Comparison of ENCODE assay signal across 1 cellular context in the genomic region with DNA sequence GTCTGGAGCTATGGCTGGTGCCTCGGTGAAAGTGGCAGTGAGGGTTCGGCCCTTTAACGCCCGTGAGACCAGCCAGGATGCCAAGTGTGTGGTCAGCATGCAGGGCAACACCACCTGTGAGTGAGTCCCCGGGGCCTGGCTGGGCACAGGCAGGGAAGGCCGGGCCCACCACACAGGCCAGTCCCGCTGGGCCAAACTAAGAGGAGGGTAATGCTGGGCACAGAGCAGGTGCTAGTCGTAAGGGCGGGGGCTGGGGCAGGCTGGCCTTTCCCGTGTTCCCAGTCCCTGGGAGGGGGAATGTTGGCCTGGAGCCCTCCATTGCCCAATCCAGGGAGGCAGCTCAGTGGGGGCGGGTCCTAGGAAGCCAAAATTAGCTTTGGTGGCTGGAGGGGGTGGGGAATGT.
A peak's percentile ranks its signal among the peaks of the same experiment; 100 is the strongest.
TF ChIP-seq lines count a peak whose summit lies in the region.

No MANE protein-coding gene starts in this region.

TF ChIP-seq in HepG2, 621 proteins besides CTCF, POLR2A, EP300 and RAD21:
- 0 out of 2 replicates have a peak, but pooled peaks have one; percentile 39 for TF ChIP-seq RBFOX2 (IDR thresholded peaks at IDR 0.05; ENCODE audit: low read depth, low read length)
- TF ChIP-seq KDM6A (CRISPR knock-in tag; IDR thresholded peaks at IDR 0.05; ENCODE audit: low read depth), result no peak
- TF ChIP-seq ZNF672 (CRISPR knock-in tag; IDR thresholded peaks at IDR 0.05), result no peak
- no peak for TF ChIP-seq SUZ12 (IDR thresholded peaks at IDR 0.05; ENCODE audit: low read depth, low read length)
- TF ChIP-seq, protein P1, sequence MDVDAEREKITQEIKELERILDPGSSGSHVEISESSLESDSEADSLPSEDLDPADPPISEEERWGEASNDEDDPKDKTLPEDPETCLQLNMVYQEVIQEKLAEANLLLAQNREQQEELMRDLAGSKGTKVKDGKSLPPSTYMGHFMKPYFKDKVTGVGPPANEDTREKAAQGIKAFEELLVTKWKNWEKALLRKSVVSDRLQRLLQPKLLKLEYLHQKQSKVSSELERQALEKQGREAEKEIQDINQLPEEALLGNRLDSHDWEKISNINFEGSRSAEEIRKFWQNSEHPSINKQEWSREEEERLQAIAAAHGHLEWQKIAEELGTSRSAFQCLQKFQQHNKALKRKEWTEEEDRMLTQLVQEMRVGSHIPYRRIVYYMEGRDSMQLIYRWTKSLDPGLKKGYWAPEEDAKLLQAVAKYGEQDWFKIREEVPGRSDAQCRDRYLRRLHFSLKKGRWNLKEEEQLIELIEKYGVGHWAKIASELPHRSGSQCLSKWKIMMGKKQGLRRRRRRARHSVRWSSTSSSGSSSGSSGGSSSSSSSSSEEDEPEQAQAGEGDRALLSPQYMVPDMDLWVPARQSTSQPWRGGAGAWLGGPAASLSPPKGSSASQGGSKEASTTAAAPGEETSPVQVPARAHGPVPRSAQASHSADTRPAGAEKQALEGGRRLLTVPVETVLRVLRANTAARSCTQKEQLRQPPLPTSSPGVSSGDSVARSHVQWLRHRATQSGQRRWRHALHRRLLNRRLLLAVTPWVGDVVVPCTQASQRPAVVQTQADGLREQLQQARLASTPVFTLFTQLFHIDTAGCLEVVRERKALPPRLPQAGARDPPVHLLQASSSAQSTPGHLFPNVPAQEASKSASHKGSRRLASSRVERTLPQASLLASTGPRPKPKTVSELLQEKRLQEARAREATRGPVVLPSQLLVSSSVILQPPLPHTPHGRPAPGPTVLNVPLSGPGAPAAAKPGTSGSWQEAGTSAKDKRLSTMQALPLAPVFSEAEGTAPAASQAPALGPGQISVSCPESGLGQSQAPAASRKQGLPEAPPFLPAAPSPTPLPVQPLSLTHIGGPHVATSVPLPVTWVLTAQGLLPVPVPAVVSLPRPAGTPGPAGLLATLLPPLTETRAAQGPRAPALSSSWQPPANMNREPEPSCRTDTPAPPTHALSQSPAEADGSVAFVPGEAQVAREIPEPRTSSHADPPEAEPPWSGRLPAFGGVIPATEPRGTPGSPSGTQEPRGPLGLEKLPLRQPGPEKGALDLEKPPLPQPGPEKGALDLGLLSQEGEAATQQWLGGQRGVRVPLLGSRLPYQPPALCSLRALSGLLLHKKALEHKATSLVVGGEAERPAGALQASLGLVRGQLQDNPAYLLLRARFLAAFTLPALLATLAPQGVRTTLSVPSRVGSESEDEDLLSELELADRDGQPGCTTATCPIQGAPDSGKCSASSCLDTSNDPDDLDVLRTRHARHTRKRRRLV (CRISPR knock-in tag; IDR thresholded peaks at IDR 0.05), result no peak
- TF ChIP-seq, protein P2, sequence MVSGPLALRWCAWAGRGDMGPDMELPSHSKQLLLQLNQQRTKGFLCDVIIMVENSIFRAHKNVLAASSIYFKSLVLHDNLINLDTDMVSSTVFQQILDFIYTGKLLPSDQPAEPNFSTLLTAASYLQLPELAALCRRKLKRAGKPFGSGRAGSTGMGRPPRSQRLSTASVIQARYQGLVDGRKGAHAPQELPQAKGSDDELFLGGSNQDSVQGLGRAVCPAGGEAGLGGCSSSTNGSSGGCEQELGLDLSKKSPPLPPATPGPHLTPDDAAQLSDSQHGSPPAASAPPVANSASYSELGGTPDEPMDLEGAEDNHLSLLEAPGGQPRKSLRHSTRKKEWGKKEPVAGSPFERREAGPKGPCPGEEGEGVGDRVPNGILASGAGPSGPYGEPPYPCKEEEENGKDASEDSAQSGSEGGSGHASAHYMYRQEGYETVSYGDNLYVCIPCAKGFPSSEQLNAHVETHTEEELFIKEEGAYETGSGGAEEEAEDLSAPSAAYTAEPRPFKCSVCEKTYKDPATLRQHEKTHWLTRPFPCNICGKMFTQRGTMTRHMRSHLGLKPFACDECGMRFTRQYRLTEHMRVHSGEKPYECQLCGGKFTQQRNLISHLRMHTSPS (CRISPR knock-in tag; IDR thresholded peaks at IDR 0.05; ENCODE audit: low read depth), result no peak
- peak; percentile 66 for TF ChIP-seq AGO2 (optimal IDR thresholded peaks at IDR 0.05; ENCODE audit: low read depth, low read length)
- TF ChIP-seq ZNF567 (CRISPR knock-in tag; IDR thresholded peaks at IDR 0.05; ENCODE audit: borderline replicate concordance), result no peak
- TF ChIP-seq DR1 (CRISPR knock-in tag; IDR thresholded peaks at IDR 0.05), result no peak
- TF ChIP-seq GMEB2 (CRISPR knock-in tag; IDR thresholded peaks at IDR 0.05; ENCODE audit: low read depth), result no peak
